ENCODE assay signal across 8 cellular contexts in the genomic region with DNA sequence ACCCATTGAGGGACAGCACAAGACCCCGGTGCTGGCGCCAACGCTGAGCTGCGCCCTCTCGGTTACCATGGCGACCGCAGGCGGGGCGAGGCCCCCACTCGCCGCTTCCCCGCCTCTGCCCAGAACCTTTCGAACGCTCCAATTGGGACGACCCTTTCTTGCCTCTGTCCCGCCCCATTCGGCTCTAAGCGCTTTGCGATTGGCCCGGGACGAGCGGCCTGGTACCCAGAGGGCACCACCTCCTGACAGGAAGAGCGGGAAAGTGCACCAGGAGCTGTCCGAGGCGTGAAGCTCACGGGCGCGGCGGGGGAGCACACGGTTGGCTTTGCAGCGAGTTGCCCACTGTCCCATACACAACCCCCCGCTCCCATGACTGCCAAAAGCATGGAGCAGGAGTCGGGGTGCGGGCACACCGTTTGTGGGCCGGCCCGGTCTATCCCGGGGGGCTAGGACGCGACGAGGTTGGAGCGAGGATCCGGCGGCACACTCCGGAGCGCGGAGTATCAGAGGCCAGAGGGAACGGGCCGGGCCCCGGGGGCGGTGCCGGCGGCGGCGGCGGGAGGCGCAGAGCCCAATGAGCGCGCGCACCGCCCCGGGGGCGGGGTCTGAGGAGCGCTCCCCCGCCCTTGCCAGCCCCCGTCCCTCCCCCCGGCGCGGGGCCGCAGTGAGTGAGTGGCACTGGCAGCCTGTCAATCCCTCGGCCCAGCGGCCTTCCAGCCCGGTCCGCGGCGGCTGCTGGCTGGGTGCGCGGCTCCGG. TPM values are rescaled to one million over a fixed set of nuclear protein-coding genes. Genes with fewer than 3 reads are reported as not detected.
DNase-seq lines count a peak whose midpoint lies in the region; ATAC-seq and FAIRE-seq lines count a peak whose summit lies in the region.

No MANE protein-coding gene starts in this region.

- peak overlapping the region; percentile 73 for H3K4me3 ChIP-seq in endocrine pancreas (ENCODE audit: control insufficient read depth, insufficient read depth, low read length)

- no peaks in the 10 kb centered on the region for H3K36me3 ChIP-seq in endocrine pancreas (ENCODE audit: control insufficient read depth, insufficient read depth, low read length)

- no peaks in the 10 kb centered on the region for H3K27me3 ChIP-seq in endocrine pancreas (ENCODE audit: control insufficient read depth, insufficient read depth, low read length)

- H3K9ac ChIP-seq in endocrine pancreas (ENCODE audit: control insufficient read depth, insufficient read depth, low read length): no peak overlapping the region

- no peaks in the 10 kb centered on the region for H3K9me3 ChIP-seq in endocrine pancreas (ENCODE audit: control insufficient read depth, low read length)

- peaks cover 2% of the 10 kb centered on the region for H3K4me1 ChIP-seq in endocrine pancreas (ENCODE audit: control insufficient read depth, insufficient read depth, low read length)

- DNase-seq in COR-L47 (lab: John Stamatoyannopoulos, UW): peak; percentile 96
- DNase-seq in HTR-8/SVneo (ENCODE audit: insufficient read length, low spot score): peak; percentile 89
- DNase-seq in NOMO-1 treated with DMSO at 0.1 percent for 48 hours (lab: John Stamatoyannopoulos, UW; ENCODE audit: unreplicated experiment): peak; percentile 98
- peak; percentile 77 for DNase-seq in activated CD8-positive, alpha-beta memory T cell treated with anti-CD3 and anti-CD28 coated beads, Interleukin-2, amount 50 U/mL, for 1 hour (ENCODE audit: extremely low read depth)
- peak; percentile 96 for DNase-seq in mesenteric fat pad (ENCODE audit: low spot score)
- peak; percentile 82 for DNase-seq in stimulated activated CD8-positive, alpha-beta memory T cell treated with anti-CD3 and anti-CD28 coated beads, Interleukin-15, amount 100 ng/mL, for 1 hour (ENCODE audit: low read depth)

- peak; percentile 57 for ATAC-seq in GM21367 (IDR thresholded peaks at IDR 0.05; ENCODE audit: unreplicated experiment)

- FAIRE-seq in HTR-8/SVneo (lab: Jason Lieb, UNC): peak; percentile 26

RNA-seq across cellular contexts. Expression of gene PBX3, which starts 1.0 kb away (rescaled TPM):
- total RNA-seq in mesenteric fat pad: 28.8 TPM

RNA-seq across cellular contexts. Expression of gene MAPKAP1, which starts 39.2 kb away (rescaled TPM):
- 98.6 TPM for total RNA-seq in mesenteric fat pad

Comparison
In these comparisons a context has a peak if more than half of its experiments do, and no peak if none do; other contexts are left out.
1. Peak in every context shown above with its lines: DNase-seq, ATAC-seq and H3K4me3 ChIP-seq.